Comparison of ENCODE assay signal across 17 cellular contexts in genomic region chr17:1776328-1776727, GRCh38. TPM values are rescaled to one million over a fixed set of nuclear protein-coding genes. Genes with fewer than 3 reads are reported as not detected.
DNase-seq lines count a peak whose midpoint lies in the region; ATAC-seq, FAIRE-seq and TF ChIP-seq lines count a peak whose summit lies in the region.
"Had no signal": no experiment of that assay in that cellular context is flagged by ENCODE, and none has a peak within 500 bp of the region (broad histone marks: within the 10 kb centered on the region; RNA-seq: fewer than 3 reads in every experiment).

No MANE protein-coding gene starts in this region.

- H3K79me2 ChIP-seq in HepG2 (ENCODE audit: insufficient read depth, low read length): no peaks in the 10 kb centered on the region

- H2AFZ ChIP-seq in HepG2 (ENCODE audit: low read length): no peak overlapping the region

- H3K4me1 ChIP-seq in HepG2 (ENCODE audit: insufficient read depth, low read length): no peaks in the 10 kb centered on the region
- H3K4me1 ChIP-seq in right lobe of liver: no peaks in the 10 kb centered on the region
- peaks cover 59% of the 10 kb centered on the region for H3K4me1 ChIP-seq in psoas muscle
- no peaks in the 10 kb centered on the region for H3K4me1 ChIP-seq in effector memory CD4-positive, alpha-beta T cell (ENCODE audit: control insufficient read depth, insufficient read depth, low read length, poor library complexity, severe bottlenecking)

- TF ChIP-seq CTCF in HepG2 (CRISPR knock-in tag; IDR thresholded peaks at IDR 0.05) (no peak), right lobe of liver (IDR thresholded peaks at IDR 0.05) (no peak), psoas muscle (IDR thresholded peaks at IDR 0.05) (no peak)

- no peak for ATAC-seq in HepG2
- no peak for ATAC-seq in right lobe of liver
- ATAC-seq in psoas muscle: peak; percentile 11 to 58 (median 30)

- WGBS in HepG2 (ENCODE audit: low lambda C conversion rate): 95% methylated on average over 9 of the region's 10 CpGs
- 27% methylated on average over 2 of the region's 10 CpGs for WGBS in right lobe of liver (ENCODE audit: insufficient coverage, low coverage, low lambda C conversion rate, missing lambda C conversion rate)
- 48 to 50% (median 48%) methylated on average over 10 of the region's 10 CpGs for WGBS in psoas muscle, 3 donors

- H3K36me3 ChIP-seq in HepG2 (replicated peaks in 1 of 2; ENCODE audit: control insufficient read depth in 1 of 2, insufficient read depth in 2 of 2, low read length in 2 of 2) (peaks cover 39 to 61% of the 10 kb centered on the region in 2 experiments), right lobe of liver (peaks cover 0 to 76% (median 47%) of the 10 kb centered on the region in 4 donors), psoas muscle (ENCODE audit: insufficient read depth in 1 of 2, low read depth in 1 of 2) (peaks cover 0 to 85% of the 10 kb centered on the region in 2 donors)
- peaks cover 20% of the 10 kb centered on the region for H3K36me3 ChIP-seq in effector memory CD4-positive, alpha-beta T cell (ENCODE audit: control insufficient read depth, insufficient read depth, low read length)

- peak; percentile 72 for DNase-seq in NCI-H2171 treated with DMSO at 0.1 percent for 48 hours (lab: John Stamatoyannopoulos, UW)
- no peak for DNase-seq in NCI-H2171 (lab: John Stamatoyannopoulos, UW)
- DNase-seq in HepG2 (ENCODE audit: low spot score): no peak
- no peak for DNase-seq in right lobe of liver
- DNase-seq in psoas muscle: no peak
- no peak for DNase-seq in ecto neural progenitor cell (ENCODE audit: low spot score)
- no peak for DNase-seq in effector memory CD4-positive, alpha-beta T cell
- DNase-seq in superior temporal gyrus (ENCODE audit: extremely low spot score): no peak
- DNase-seq: AML-193; DMS79 treated with DMSO at 0.1 percent for 48 hours; GOT3; NCI-H1105; NCI-H2081; NK-92 treated with Interleukin-12 subunit alpha and Interleukin-12 subunit beta, amount 100 ng/mL, for 24 hours had no signal

- no peaks in the 10 kb centered on the region for H3K9me3 ChIP-seq in HepG2 (ENCODE audit: low read length)
- no peaks in the 10 kb centered on the region for H3K9me3 ChIP-seq in right lobe of liver
- H3K9me3 ChIP-seq in psoas muscle: no peaks in the 10 kb centered on the region
- H3K9me3 ChIP-seq in effector memory CD4-positive, alpha-beta T cell (ENCODE audit: control insufficient read depth, low read length): no peaks in the 10 kb centered on the region

- TF ChIP-seq POLR2A in HepG2 (IDR thresholded peaks at IDR 0.05; ENCODE audit: insufficient read depth in 1 of 2, low read depth in 2 of 2, low read length in 2 of 2) (peak in 1 of 2 experiments; percentile 23; a peak in 2 of 4 replicates), right lobe of liver (IDR thresholded peaks at IDR 0.05) (no peak)

- H3K4me3 ChIP-seq in HepG2 (replicated peaks in 1 of 3; ENCODE audit: insufficient read depth in 1 of 3, low read depth in 2 of 3, low read length in 3 of 3) (no peak overlapping the region), right lobe of liver (no peak overlapping the region), psoas muscle (no peak overlapping the region)
- H3K4me3 ChIP-seq in effector memory CD4-positive, alpha-beta T cell (ENCODE audit: insufficient read depth, low read depth, low read length, poor library complexity, severe bottlenecking): no peak overlapping the region

- POLR2A ChIA-PET in HepG2 (lab: Yijun Ruan, JAX): interaction anchor here (1.5 to 4.2 kb wide), 5 partner anchors 13 to 63 kb away, joined by 3 to 42 read pairs (median 7); partner anchors contain the start of gene SERPINF1

- no peak overlapping the region for H3K9ac ChIP-seq in HepG2 (ENCODE audit: insufficient read depth, low read depth, low read length)

- H3K27ac ChIP-seq in HepG2 (ENCODE audit: extremely low read length, insufficient read depth, low read length) (no peak overlapping the region), right lobe of liver (no peak overlapping the region), psoas muscle (peak overlapping the region; percentile 99)
- no peak overlapping the region for H3K27ac ChIP-seq in effector memory CD4-positive, alpha-beta T cell (ENCODE audit: insufficient read depth, low read length, poor library complexity, severe bottlenecking)
- H3K27ac ChIP-seq: 22Rv1 had no signal

- BruUV-seq in HepG2 (replicated peaks; lab: Mats Ljungman, UMichigan): no TSS peak

- no peaks in the 10 kb centered on the region for H3K27me3 ChIP-seq in HepG2 (ENCODE audit: control insufficient read depth in 1 of 2, insufficient read depth in 2 of 2, low read length in 2 of 2)
- H3K27me3 ChIP-seq in right lobe of liver: no peaks in the 10 kb centered on the region
- H3K27me3 ChIP-seq in psoas muscle (ENCODE audit: insufficient read depth in 3 of 3, low read length in 2 of 3): no peaks in the 10 kb centered on the region
- no peaks in the 10 kb centered on the region for H3K27me3 ChIP-seq in effector memory CD4-positive, alpha-beta T cell (replicated peaks; ENCODE audit: control insufficient read depth, insufficient read depth, low read length, poor library complexity, severe bottlenecking)

- TF ChIP-seq EP300 in HepG2 (IDR thresholded peaks at IDR 0.05; ENCODE audit: low read depth in 2 of 2, low read length in 2 of 2) (no peak), HepG2 (CRISPR knock-in tag; IDR thresholded peaks at IDR 0.05; ENCODE audit: borderline replicate concordance) (no peak)

- 0 out of 2 replicates have a peak, but pooled peaks cover 2% of the 10 kb centered on the region for H4K20me1 ChIP-seq in HepG2 (ENCODE audit: insufficient read depth, low read length)

- intact Hi-C loops in HepG2 (cut with micrococcal nuclease; ENCODE audit: unreplicated experiment): no loop called here
- intact Hi-C loops in right lobe of liver (cut with DNase I): loop anchor here in 1 of 2 donors (10.0 kb wide), 1 partner anchor 112 kb away; no protein-coding TSS in a partner anchor
- intact Hi-C loops in psoas muscle (cut with DNase I): no loop called here

- in situ Hi-C loops in HepG2 (cut with HindIII; ENCODE audit: extremely low pct_ligation_motif_present, low pct_unique_long_range_greater_than_20kb): no loop called here

- no peak for FAIRE-seq in HepG2 (lab: Jason Lieb, UNC)
- FAIRE-seq: RCC 7860 had no signal

- TF ChIP-seq RAD21 in HepG2 (CRISPR knock-in tag; IDR thresholded peaks at IDR 0.05): no peak

- CTCF ChIA-PET in HepG2 (lab: Yijun Ruan, JAX; ENCODE audit: low intra/inter-chr PET ratio, low total read pairs): no interaction called here

- no peak overlapping the region for H3K4me2 ChIP-seq in HepG2 (ENCODE audit: low read depth, low read length)

RNA-seq across cellular contexts. Expression of gene SERPINF1, which starts 14.5 kb away (rescaled TPM):
- total RNA-seq in HepG2 (2016; rRNA removed; fragmentation: Illumina TruSeq; extraction: Trizol) (418 and 853 TPM in 2 replicates), right lobe of liver (1,000 to 10,000 TPM in 2 of 6 experiments, 100 to 1,000 TPM in 4; 621 to 1,110 (median 800) TPM), psoas muscle (100 to 1,000 TPM; 300 to 485 (median 454) TPM)
- 177 and 189 TPM in 2 replicates for total RNA-seq in HepG2 (2016; cell fraction: cytosol; rRNA removed; fragmentation: Illumina TruSeq; extraction: Trizol; ENCODE audit: low read depth)
- 427 and 844 TPM in 2 replicates for total RNA-seq in HepG2 (2016; cell fraction: insoluble cytoplasmic fraction; rRNA removed; fragmentation: Illumina TruSeq; extraction: Trizol)
- 209 and 251 TPM in 2 replicates for total RNA-seq in HepG2 (2016; cell fraction: membrane; rRNA removed; fragmentation: Illumina TruSeq; extraction: Trizol)
- total RNA-seq in HepG2 (2016; cell fraction: nucleus; rRNA removed; fragmentation: Illumina TruSeq; extraction: Trizol): 690 and 808 TPM in 2 replicates
- polyA plus RNA-seq in HepG2 (2011; rRNA removed) (2,101 and 2,733 TPM in 2 replicates), psoas muscle (100 to 1,000 TPM; 236 to 500 (median 365) TPM)
- polyA plus RNA-seq in HepG2 (2011; cell fraction: cytosol; rRNA removed): 2,219 and 2,408 TPM in 2 replicates
- polyA plus RNA-seq in HepG2 (2011; cell fraction: nucleus; rRNA removed): 1,095 and 1,323 TPM in 2 replicates
- polyA plus RNA-seq in HepG2 (2012): 624 and 785 TPM in 2 replicates
- 255 and 290 TPM in 2 replicates for polyA plus RNA-seq in HepG2 (2016; cell fraction: cytosol; fragmentation: Illumina TruSeq; extraction: Trizol; ENCODE audit: low read depth)
- 625 and 642 TPM in 2 replicates for polyA plus RNA-seq in HepG2 (2016; cell fraction: insoluble cytoplasmic fraction; fragmentation: Illumina TruSeq; extraction: Trizol; ENCODE audit: low read depth)
- polyA plus RNA-seq in HepG2 (2016; cell fraction: membrane; fragmentation: Illumina TruSeq; extraction: Trizol; ENCODE audit: low read depth): 280 and 299 TPM in 2 replicates
- polyA plus RNA-seq in HepG2 (2016; cell fraction: nucleus; fragmentation: Illumina TruSeq; extraction: Trizol; ENCODE audit: insufficient read depth, low read depth): 1,428 and 1,667 TPM in 2 replicates
- 1.4 and 887 TPM in 2 replicates for polyA minus RNA-seq in HepG2 (2011; rRNA and poly(A)+ RNA removed; ENCODE audit: low replicate concordance)
- 345 and 528 TPM in 2 replicates for polyA minus RNA-seq in HepG2 (2011; cell fraction: cytosol; rRNA and poly(A)+ RNA removed)
- 167 and 268 TPM in 2 replicates for polyA minus RNA-seq in HepG2 (2011; cell fraction: nucleus; rRNA and poly(A)+ RNA removed)
- total RNA-seq: NCI-H460 had no signal

RNA-seq across cellular contexts. Expression of gene SERPINF2, which starts 33.7 kb away (rescaled TPM):
- total RNA-seq in HepG2 (2016; rRNA removed; fragmentation: Illumina TruSeq; extraction: Trizol) (123 and 309 TPM in 2 replicates), right lobe of liver (1,000 to 10,000 TPM; 1,040 to 1,391 (median 1,137) TPM), psoas muscle (1 to 10 TPM in 2 of 4 donors, under 1 TPM in 2; 0.74 to 4.0 (median 2.2) TPM)
- 43.1 and 45.3 TPM in 2 replicates for total RNA-seq in HepG2 (2016; cell fraction: cytosol; rRNA removed; fragmentation: Illumina TruSeq; extraction: Trizol; ENCODE audit: low read depth)
- 113 and 316 TPM in 2 replicates for total RNA-seq in HepG2 (2016; cell fraction: insoluble cytoplasmic fraction; rRNA removed; fragmentation: Illumina TruSeq; extraction: Trizol)
- 90.4 and 105 TPM in 2 replicates for total RNA-seq in HepG2 (2016; cell fraction: membrane; rRNA removed; fragmentation: Illumina TruSeq; extraction: Trizol)
- total RNA-seq in HepG2 (2016; cell fraction: nucleus; rRNA removed; fragmentation: Illumina TruSeq; extraction: Trizol): 243 and 286 TPM in 2 replicates
- polyA plus RNA-seq in HepG2 (2011; rRNA removed) (548 and 871 TPM in 2 replicates), psoas muscle (1 to 10 TPM; 2.4 to 3.9 (median 3.7) TPM)
- 573 and 676 TPM in 2 replicates for polyA plus RNA-seq in HepG2 (2011; cell fraction: cytosol; rRNA removed)
- 1,260 and 1,369 TPM in 2 replicates for polyA plus RNA-seq in HepG2 (2011; cell fraction: nucleus; rRNA removed)
- 401 and 511 TPM in 2 replicates for polyA plus RNA-seq in HepG2 (2012)
- polyA plus RNA-seq in HepG2 (2016; cell fraction: cytosol; fragmentation: Illumina TruSeq; extraction: Trizol; ENCODE audit: low read depth): 58.6 and 61.9 TPM in 2 replicates
- polyA plus RNA-seq in HepG2 (2016; cell fraction: insoluble cytoplasmic fraction; fragmentation: Illumina TruSeq; extraction: Trizol; ENCODE audit: low read depth): 142 and 163 TPM in 2 replicates
- 96.0 and 97.4 TPM in 2 replicates for polyA plus RNA-seq in HepG2 (2016; cell fraction: membrane; fragmentation: Illumina TruSeq; extraction: Trizol; ENCODE audit: low read depth)
- 572 and 581 TPM in 2 replicates for polyA plus RNA-seq in HepG2 (2016; cell fraction: nucleus; fragmentation: Illumina TruSeq; extraction: Trizol; ENCODE audit: insufficient read depth, low read depth)
- polyA minus RNA-seq in HepG2 (2011; rRNA and poly(A)+ RNA removed; ENCODE audit: low replicate concordance): 1.3 and 600 TPM in 2 replicates
- 283 and 408 TPM in 2 replicates for polyA minus RNA-seq in HepG2 (2011; cell fraction: cytosol; rRNA and poly(A)+ RNA removed)
- 211 and 291 TPM in 2 replicates for polyA minus RNA-seq in HepG2 (2011; cell fraction: nucleus; rRNA and poly(A)+ RNA removed)
- total RNA-seq: NCI-H460 had no signal

RNA-seq across cellular contexts. Expression of gene WDR81, which starts 51.8 kb away (rescaled TPM):
- total RNA-seq in HepG2 (2016; rRNA removed; fragmentation: Illumina TruSeq; extraction: Trizol): 12.5 and 16.7 TPM in 2 replicates
- total RNA-seq in HepG2 (2016; cell fraction: cytosol; rRNA removed; fragmentation: Illumina TruSeq; extraction: Trizol; ENCODE audit: low read depth): 3.6 and 3.9 TPM in 2 replicates
- 9.9 and 18.3 TPM in 2 replicates for total RNA-seq in HepG2 (2016; cell fraction: insoluble cytoplasmic fraction; rRNA removed; fragmentation: Illumina TruSeq; extraction: Trizol)
- 5.3 and 6.1 TPM in 2 replicates for total RNA-seq in HepG2 (2016; cell fraction: membrane; rRNA removed; fragmentation: Illumina TruSeq; extraction: Trizol)
- total RNA-seq in HepG2 (2016; cell fraction: nucleus; rRNA removed; fragmentation: Illumina TruSeq; extraction: Trizol): 16.0 and 19.6 TPM in 2 replicates
- polyA plus RNA-seq in HepG2 (2011; rRNA removed): 9.1 and 15.1 TPM in 2 replicates
- polyA plus RNA-seq in HepG2 (2011; cell fraction: cytosol; rRNA removed): 6.4 and 10.5 TPM in 2 replicates
- 60.8 and 75.3 TPM in 2 replicates for polyA plus RNA-seq in HepG2 (2011; cell fraction: nucleus; rRNA removed)
- polyA plus RNA-seq in HepG2 (2012): 8.5 and 12.5 TPM in 2 replicates
- 1.8 and 2.2 TPM in 2 replicates for polyA plus RNA-seq in HepG2 (2016; cell fraction: cytosol; fragmentation: Illumina TruSeq; extraction: Trizol; ENCODE audit: low read depth)
- 10.4 and 13.7 TPM in 2 replicates for polyA plus RNA-seq in HepG2 (2016; cell fraction: insoluble cytoplasmic fraction; fragmentation: Illumina TruSeq; extraction: Trizol; ENCODE audit: low read depth)
- polyA plus RNA-seq in HepG2 (2016; cell fraction: membrane; fragmentation: Illumina TruSeq; extraction: Trizol; ENCODE audit: low read depth): 3.1 and 3.3 TPM in 2 replicates
- 42.6 and 43.3 TPM in 2 replicates for polyA plus RNA-seq in HepG2 (2016; cell fraction: nucleus; fragmentation: Illumina TruSeq; extraction: Trizol; ENCODE audit: insufficient read depth, low read depth)
- polyA minus RNA-seq in HepG2 (2011; rRNA and poly(A)+ RNA removed; ENCODE audit: low replicate concordance): 15.7 and 46.8 TPM in 2 replicates
- 13.4 and 15.0 TPM in 2 replicates for polyA minus RNA-seq in HepG2 (2011; cell fraction: cytosol; rRNA and poly(A)+ RNA removed)
- 18.0 and 22.3 TPM in 2 replicates for polyA minus RNA-seq in HepG2 (2011; cell fraction: nucleus; rRNA and poly(A)+ RNA removed)
- 10 to 100 TPM; 23.0 to 27.2 (median 23.9) TPM for total RNA-seq in right lobe of liver
- 10 to 100 TPM; 15.1 to 23.7 (median 20.8) TPM for total RNA-seq in psoas muscle
- polyA plus RNA-seq in psoas muscle: 10 to 100 TPM; 18.1 to 27.9 (median 18.5) TPM

RNA-seq across cellular contexts. Expression of gene SMYD4, which starts 53.4 kb away (rescaled TPM):
- 9.8 and 11.3 TPM in 2 replicates for total RNA-seq in HepG2 (2016; rRNA removed; fragmentation: Illumina TruSeq; extraction: Trizol)
- total RNA-seq in HepG2 (2016; cell fraction: cytosol; rRNA removed; fragmentation: Illumina TruSeq; extraction: Trizol; ENCODE audit: low read depth): 6.9 and 7.8 TPM in 2 replicates
- total RNA-seq in HepG2 (2016; cell fraction: insoluble cytoplasmic fraction; rRNA removed; fragmentation: Illumina TruSeq; extraction: Trizol): 8.4 and 10.3 TPM in 2 replicates
- total RNA-seq in HepG2 (2016; cell fraction: membrane; rRNA removed; fragmentation: Illumina TruSeq; extraction: Trizol): 5.6 and 5.7 TPM in 2 replicates
- 15.8 and 16.9 TPM in 2 replicates for total RNA-seq in HepG2 (2016; cell fraction: nucleus; rRNA removed; fragmentation: Illumina TruSeq; extraction: Trizol)
- polyA plus RNA-seq in HepG2 (2011; rRNA removed): 7.4 and 7.9 TPM in 2 replicates
- polyA plus RNA-seq in HepG2 (2011; cell fraction: cytosol; rRNA removed): 3.4 and 4.0 TPM in 2 replicates
- polyA plus RNA-seq in HepG2 (2011; cell fraction: nucleus; rRNA removed): 10.1 and 12.5 TPM in 2 replicates
- 4.6 and 6.0 TPM in 2 replicates for polyA plus RNA-seq in HepG2 (2012)
- polyA plus RNA-seq in HepG2 (2016; cell fraction: cytosol; fragmentation: Illumina TruSeq; extraction: Trizol; ENCODE audit: low read depth): 1.3 and 2.0 TPM in 2 replicates
- polyA plus RNA-seq in HepG2 (2016; cell fraction: insoluble cytoplasmic fraction; fragmentation: Illumina TruSeq; extraction: Trizol; ENCODE audit: low read depth): 4.1 and 5.3 TPM in 2 replicates
- polyA plus RNA-seq in HepG2 (2016; cell fraction: membrane; fragmentation: Illumina TruSeq; extraction: Trizol; ENCODE audit: low read depth): 1.4 and 1.8 TPM in 2 replicates
- 18.3 and 20.1 TPM in 2 replicates for polyA plus RNA-seq in HepG2 (2016; cell fraction: nucleus; fragmentation: Illumina TruSeq; extraction: Trizol; ENCODE audit: insufficient read depth, low read depth)
- 19.3 and 35.9 TPM in 2 replicates for polyA minus RNA-seq in HepG2 (2011; rRNA and poly(A)+ RNA removed; ENCODE audit: low replicate concordance)
- polyA minus RNA-seq in HepG2 (2011; cell fraction: cytosol; rRNA and poly(A)+ RNA removed): 3.6 and 3.8 TPM in 2 replicates
- 19.4 and 21.5 TPM in 2 replicates for polyA minus RNA-seq in HepG2 (2011; cell fraction: nucleus; rRNA and poly(A)+ RNA removed)
- total RNA-seq in right lobe of liver: 1 to 10 TPM; 4.6 to 6.7 (median 6.0) TPM
- 10 to 100 TPM in 2 of 4 donors, 1 to 10 TPM in 2; 8.8 to 18.0 (median 12.7) TPM for total RNA-seq in psoas muscle
- polyA plus RNA-seq in psoas muscle: 10 to 100 TPM in 1 of 3 donors, 1 to 10 TPM in 2; 8.0 to 22.4 (median 8.4) TPM

RNA-seq across cellular contexts. Expression of gene RPA1, which starts 53.5 kb away (rescaled TPM):
- total RNA-seq in HepG2 (2016; rRNA removed; fragmentation: Illumina TruSeq; extraction: Trizol) (13.9 and 53.3 TPM in 2 replicates), right lobe of liver (10 to 100 TPM; 10.9 to 35.5 (median 29.2) TPM), psoas muscle (10 to 100 TPM; 52.6 to 82.1 (median 75.2) TPM)
- total RNA-seq in HepG2 (2016; cell fraction: cytosol; rRNA removed; fragmentation: Illumina TruSeq; extraction: Trizol; ENCODE audit: low read depth): 8.1 and 14.0 TPM in 2 replicates
- 13.1 and 49.9 TPM in 2 replicates for total RNA-seq in HepG2 (2016; cell fraction: insoluble cytoplasmic fraction; rRNA removed; fragmentation: Illumina TruSeq; extraction: Trizol)
- 13.5 and 14.0 TPM in 2 replicates for total RNA-seq in HepG2 (2016; cell fraction: membrane; rRNA removed; fragmentation: Illumina TruSeq; extraction: Trizol)
- 20.2 and 24.8 TPM in 2 replicates for total RNA-seq in HepG2 (2016; cell fraction: nucleus; rRNA removed; fragmentation: Illumina TruSeq; extraction: Trizol)
- polyA plus RNA-seq in HepG2 (2011; rRNA removed) (25.6 and 37.6 TPM in 2 replicates), psoas muscle (10 to 100 TPM; 22.1 to 49.8 (median 22.7) TPM)
- polyA plus RNA-seq in HepG2 (2011; cell fraction: cytosol; rRNA removed): 27.1 and 28.9 TPM in 2 replicates
- polyA plus RNA-seq in HepG2 (2011; cell fraction: nucleus; rRNA removed): 16.5 and 18.5 TPM in 2 replicates
- polyA plus RNA-seq in HepG2 (2012): 17.6 and 31.9 TPM in 2 replicates
- 3.7 and 4.5 TPM in 2 replicates for polyA plus RNA-seq in HepG2 (2016; cell fraction: cytosol; fragmentation: Illumina TruSeq; extraction: Trizol; ENCODE audit: low read depth)
- 101 and 117 TPM in 2 replicates for polyA plus RNA-seq in HepG2 (2016; cell fraction: insoluble cytoplasmic fraction; fragmentation: Illumina TruSeq; extraction: Trizol; ENCODE audit: low read depth)
- 10.9 and 12.5 TPM in 2 replicates for polyA plus RNA-seq in HepG2 (2016; cell fraction: membrane; fragmentation: Illumina TruSeq; extraction: Trizol; ENCODE audit: low read depth)
- polyA plus RNA-seq in HepG2 (2016; cell fraction: nucleus; fragmentation: Illumina TruSeq; extraction: Trizol; ENCODE audit: insufficient read depth, low read depth): 50.9 and 54.7 TPM in 2 replicates
- 36.8 and 136 TPM in 2 replicates for polyA minus RNA-seq in HepG2 (2011; rRNA and poly(A)+ RNA removed; ENCODE audit: low replicate concordance)
- 17.9 and 20.5 TPM in 2 replicates for polyA minus RNA-seq in HepG2 (2011; cell fraction: cytosol; rRNA and poly(A)+ RNA removed)
- 8.1 and 9.6 TPM in 2 replicates for polyA minus RNA-seq in HepG2 (2011; cell fraction: nucleus; rRNA and poly(A)+ RNA removed)

Comparison
In these comparisons a context has a peak if more than half of its experiments do, and no peak if none do; other contexts are left out.
1. ATAC-seq: peak in psoas muscle (4 of 4); none in HepG2 (single experiment) and right lobe of liver (0 of 4).
2. RNA of gene SERPINF2, which starts 33.7 kb away (total RNA-seq): 1,040 to 1,391 TPM in right lobe of liver and 43.1 to 316 TPM in HepG2; 0.74 to 4.0 TPM in psoas muscle; every median in the first group is over 4 times any median in the second.